8 cellular contexts compared by ENCODE assay signal in the genomic region with DNA sequence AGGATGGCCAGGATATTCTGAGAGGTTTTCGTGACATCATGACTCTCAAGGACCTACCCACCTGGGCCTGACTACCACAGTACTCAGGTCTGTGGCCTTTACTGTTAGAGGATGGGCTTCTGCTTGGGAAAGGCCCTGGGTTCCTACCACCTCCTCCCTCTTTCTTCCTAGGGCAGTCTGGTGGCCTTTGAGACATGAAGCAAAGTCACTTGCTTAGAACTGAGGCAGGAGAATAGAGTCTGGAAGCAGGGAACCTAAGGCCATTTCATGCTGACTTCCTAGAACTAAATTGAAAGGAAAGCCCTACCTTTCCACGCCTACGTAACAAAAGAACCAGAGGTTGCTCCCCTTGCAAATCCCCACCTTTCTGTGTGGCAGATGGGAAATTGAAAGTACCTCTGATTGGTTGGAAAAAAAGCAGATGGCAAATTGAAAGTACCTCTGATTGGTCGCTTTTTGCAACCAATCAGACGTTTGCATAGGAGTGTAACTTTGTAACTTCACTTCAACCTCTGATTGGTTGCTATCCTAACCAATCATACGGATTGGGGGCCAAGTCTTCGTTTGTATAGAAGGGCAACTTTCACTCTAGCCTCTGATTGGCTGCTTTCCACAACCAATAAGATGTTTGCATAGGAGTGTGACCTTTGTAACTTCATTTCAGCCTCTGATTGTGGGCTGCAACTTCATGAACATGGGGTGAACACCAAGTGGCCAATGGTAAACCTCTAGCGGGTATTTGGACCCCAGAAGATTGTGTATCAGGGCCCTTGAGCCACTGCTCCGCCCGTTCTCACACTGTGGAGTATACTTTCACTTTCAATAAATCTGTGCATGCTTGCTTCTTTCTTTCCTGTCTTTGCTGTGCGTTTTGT. TPM values are rescaled to one million over a fixed set of nuclear protein-coding genes. Genes with fewer than 3 reads are reported as not detected.
DNase-seq lines count a peak whose midpoint lies in the region; ATAC-seq, FAIRE-seq and TF ChIP-seq lines count a peak whose summit lies in the region.
"Had no signal": no experiment of that assay in that cellular context is flagged by ENCODE, and none has a peak within 500 bp of the region (broad histone marks: within the 10 kb centered on the region; RNA-seq: fewer than 3 reads in every experiment).

No MANE protein-coding gene starts in this region.

- peaks cover 5 to 6% of the 10 kb centered on the region in 2 donors for H3K4me1 Mint-ChIP-seq in natural killer cell treated with Interleukin-12 subunit alpha and Interleukin-12 subunit beta and Interleukin-15 and Interleukin-18, amount 100 ng/mL, for 72 hours (ENCODE audit: low read depth in 2 of 2)

- no peaks in the 10 kb centered on the region for H3K36me3 Mint-ChIP-seq in natural killer cell treated with Interleukin-12 subunit alpha and Interleukin-12 subunit beta and Interleukin-15 and Interleukin-18, amount 100 ng/mL, for 72 hours

- no peaks in the 10 kb centered on the region for H3K79me2 ChIP-seq in K562 (ENCODE audit: control insufficient read depth, insufficient read depth, low read length)

- DNase-seq in GM12891 (ENCODE audit: insufficient read length, low spot score) = no peak
- peak; percentile 11 for DNase-seq in NCI-H226
- DNase-seq in K562 (ENCODE audit: extremely low read depth in 1 of 4, low spot score in 3 of 4) = peak in 2 of 4 experiments; percentile 38 to 40
- DNase-seq in natural killer cell treated with Interleukin-12 subunit alpha and Interleukin-12 subunit beta and Interleukin-15 and Interleukin-18, amount 100 ng/mL, for 72 hours (ENCODE audit: low spot score) = no peak
- DNase-seq in activated effector memory CD4-positive, alpha-beta T cell treated with anti-CD3 and anti-CD28 coated beads, Interleukin-2, amount 50 U/mL, for 16 hours = no peak
- DNase-seq in activated effector memory CD4-positive, alpha-beta T cell treated with Interleukin-2 at 50 U/mL for 16 hours = no peak
- DNase-seq in activated CD8-positive, alpha-beta memory T cell treated with anti-CD3 and anti-CD28 coated beads for 24 hours = no peak
- DNase-seq: cortex of kidney had no signal

- TF ChIP-seq POLR2A in GM12891 (IDR thresholded peaks at IDR 0.05; ENCODE audit: low read depth, low read length) (no peak), K562 (conservative IDR thresholded peaks at IDR 0.05) (no peak)

- CTCF ChIA-PET in K562 (lab: Yijun Ruan, JAX; ENCODE audit: low intra/inter-chr PET ratio) = no interaction called here

- peaks cover 0 to 8% of the 10 kb centered on the region in 2 experiments; a peak in 2 of 5 replicates for H3K4me1 ChIP-seq in K562 (replicated peaks in 1 of 2; ENCODE audit: control insufficient read depth in 2 of 2, insufficient read depth in 2 of 2, low read length in 2 of 2)

- WGBS in K562 (ENCODE audit: insufficient coverage, low coverage, missing lambda C conversion rate) = 50% methylated on average over 10 of the region's 11 CpGs

- H3K27me3 Mint-ChIP-seq in natural killer cell treated with Interleukin-12 subunit alpha and Interleukin-12 subunit beta and Interleukin-15 and Interleukin-18, amount 100 ng/mL, for 72 hours = peaks cover 0 to 4% of the 10 kb centered on the region in 2 donors

- H3K4me3 Mint-ChIP-seq in natural killer cell treated with Interleukin-12 subunit alpha and Interleukin-12 subunit beta and Interleukin-15 and Interleukin-18, amount 100 ng/mL, for 72 hours = peak overlapping the region; percentile 27

- no peak overlapping the region for H3K27ac Mint-ChIP-seq in natural killer cell treated with Interleukin-12 subunit alpha and Interleukin-12 subunit beta and Interleukin-15 and Interleukin-18, amount 100 ng/mL, for 72 hours

- POLR2A ChIA-PET in K562 (lab: Yijun Ruan, JAX) = no interaction called here

- in situ Hi-C loops in K562 (cut with MboI) = no loop called here

- TF ChIP-seq RAD21 in K562 (CRISPR knock-in tag; conservative IDR thresholded peaks at IDR 0.05 in 1 of 2, IDR thresholded peaks at IDR 0.05 in 1 of 2) = no peak

- no peaks in the 10 kb centered on the region for H3K36me3 ChIP-seq in K562 (ENCODE audit: control insufficient read depth, insufficient read depth, low read length)

- FAIRE-seq in GM12891 (lab: Jason Lieb, UNC) (peak; percentile 62), K562 (lab: Jason Lieb, UNC) (no peak)

- BruUV-seq in K562 (replicated peaks; lab: Mats Ljungman, UMichigan) = no TSS peak

- peak; percentile 76 for ATAC-seq in K562
- ATAC-seq in natural killer cell treated with Interleukin-12 subunit alpha and Interleukin-12 subunit beta and Interleukin-15 and Interleukin-18, amount 100 ng/mL, for 72 hours = peak in 1 of 2 donors; percentile 11

- H3K27me3 ChIP-seq in K562 (ENCODE audit: control insufficient read depth in 2 of 2, insufficient read depth in 2 of 2, low read length in 2 of 2) = no peaks in the 10 kb centered on the region

- no peak for TF ChIP-seq CTCF in K562 (IDR thresholded peaks at IDR 0.05 in 2 of 3, conservative IDR thresholded peaks at IDR 0.05 in 1 of 3; ENCODE audit: insufficient read depth in 2 of 3, low read depth in 1 of 3, low read length in 3 of 3)

- no peak for TF ChIP-seq EP300 in K562 (IDR thresholded peaks at IDR 0.05; ENCODE audit: low read length)

- H3K9ac ChIP-seq in K562 (ENCODE audit: insufficient read depth in 1 of 2, low read depth in 2 of 2, low read length in 2 of 2) = no peak overlapping the region

- no peaks in the 10 kb centered on the region for H4K20me1 ChIP-seq in K562 (replicated peaks; ENCODE audit: control insufficient read depth, insufficient read depth, low read length)

- no peaks in the 10 kb centered on the region for H3K9me1 ChIP-seq in K562 (ENCODE audit: control insufficient read depth, insufficient read depth, low read length)

- no peak overlapping the region for H3K4me3 ChIP-seq in K562

- intact Hi-C loops in K562 (cut with micrococcal nuclease) = no loop called here

- H3K27ac ChIP-seq in K562 (ENCODE audit: extremely low read depth, low read depth, low read length) = no peak overlapping the region

- H3K4me2 ChIP-seq in K562 (ENCODE audit: insufficient read depth, low read length) = peak overlapping the region; percentile 38; the same call in 1 of the 2 replicates

- no peaks in the 10 kb centered on the region for H3K9me3 Mint-ChIP-seq in natural killer cell treated with Interleukin-12 subunit alpha and Interleukin-12 subunit beta and Interleukin-15 and Interleukin-18, amount 100 ng/mL, for 72 hours

- peak overlapping the region; percentile 59 for H2AFZ ChIP-seq in K562 (ENCODE audit: low read depth, low read length)

- H3K9me3 ChIP-seq in K562 (replicated peaks; ENCODE audit: control insufficient read depth, insufficient read depth, low read depth, low read length) = no peaks in the 10 kb centered on the region

RNA-seq across cellular contexts. Expression of a gene that starts 9.9 kb away (rescaled TPM):
- polyA plus RNA-seq in GM12891 (2012; ENCODE audit: low read depth, missing spikeins) = not detected
- total RNA-seq in K562 (2011; cell fraction: chromatin; rRNA removed; ENCODE audit: low replicate concordance) = not detected in 2 replicates
- total RNA-seq in K562 (2011; cell fraction: nucleolus; rRNA removed) = not detected in 2 replicates
- 1.6 TPM in 1 of 2 replicates, not detected in the other for total RNA-seq in K562 (2011; cell fraction: nucleoplasm; rRNA removed)
- total RNA-seq in K562 (2014; rRNA removed) (not detected in 2 replicates), K562 (2014; rRNA removed; fragmentation: Illumina TruSeq; extraction: Trizol) (0.48 TPM in 1 of 2 replicates, not detected in the other), K562 (2015; rRNA removed; fragmentation: Illumina TruSeq; extraction: Trizol) (not detected in 2 replicates), K562 (2021) (not detected in 2 replicates)
- polyA plus RNA-seq in K562 (2011; rRNA removed) (not detected in 2 replicates), K562 (2014; fragmentation: Illumina TruSeq; extraction: Trizol) (not detected in 2 replicates), K562 (2014; fragmentation: Nextera tagmentation; extraction: Ambion mirVana) (not detected), K562 (2014; rRNA removed) (not detected in 2 replicates)
- not detected in 2 replicates for polyA plus RNA-seq in K562 (2011; cell fraction: cytosol; rRNA removed)
- not detected in 2 replicates for polyA plus RNA-seq in K562 (2011; cell fraction: nucleus; rRNA removed)
- polyA plus RNA-seq in K562 (2012) = not detected in 2 replicates
- not detected in 2 replicates for polyA minus RNA-seq in K562 (2011; rRNA and poly(A)+ RNA removed)
- polyA minus RNA-seq in K562 (2011; cell fraction: cytosol; rRNA and poly(A)+ RNA removed) = not detected in 2 replicates
- polyA minus RNA-seq in K562 (2011; cell fraction: nucleus; rRNA and poly(A)+ RNA removed) = not detected in 2 replicates
- not detected for total RNA-seq in natural killer cell treated with Interleukin-12 subunit alpha and Interleukin-12 subunit beta and Interleukin-15 and Interleukin-18, amount 100 ng/mL, for 72 hours

RNA-seq across cellular contexts. Expression of a gene that starts 14.2 kb away (rescaled TPM):
- polyA plus RNA-seq in GM12891 (2012; ENCODE audit: low read depth, missing spikeins) = 271 TPM
- 25.7 and 39.2 TPM in 2 replicates for total RNA-seq in K562 (2011; cell fraction: chromatin; rRNA removed; ENCODE audit: low replicate concordance)
- total RNA-seq in K562 (2011; cell fraction: nucleolus; rRNA removed) = 32.1 and 33.7 TPM in 2 replicates
- total RNA-seq in K562 (2011; cell fraction: nucleoplasm; rRNA removed) = 56.5 and 62.8 TPM in 2 replicates
- total RNA-seq in K562 (2014; rRNA removed) (160 and 218 TPM in 2 replicates), K562 (2014; rRNA removed; fragmentation: Illumina TruSeq; extraction: Trizol) (402 and 409 TPM in 2 replicates), K562 (2015; rRNA removed; fragmentation: Illumina TruSeq; extraction: Trizol) (378 and 383 TPM in 2 replicates), K562 (2021) (169 and 177 TPM in 2 replicates)
- polyA plus RNA-seq in K562 (2011; rRNA removed) (336 and 418 TPM in 2 replicates), K562 (2014; fragmentation: Illumina TruSeq; extraction: Trizol) (162 and 191 TPM in 2 replicates), K562 (2014; fragmentation: Nextera tagmentation; extraction: Ambion mirVana) (1,000 to 10,000 TPM; 1,140 to 1,285 TPM), K562 (2014; rRNA removed) (308 and 430 TPM in 2 replicates)
- 39.5 and 169 TPM in 2 replicates for polyA plus RNA-seq in K562 (2011; cell fraction: cytosol; rRNA removed)
- 44.8 and 122 TPM in 2 replicates for polyA plus RNA-seq in K562 (2011; cell fraction: nucleus; rRNA removed)
- polyA plus RNA-seq in K562 (2012) = 155 and 439 TPM in 2 replicates
- 149 and 153 TPM in 2 replicates for polyA minus RNA-seq in K562 (2011; rRNA and poly(A)+ RNA removed)
- polyA minus RNA-seq in K562 (2011; cell fraction: cytosol; rRNA and poly(A)+ RNA removed) = 54.1 and 64.7 TPM in 2 replicates
- 8.3 and 22.9 TPM in 2 replicates for polyA minus RNA-seq in K562 (2011; cell fraction: nucleus; rRNA and poly(A)+ RNA removed)
- total RNA-seq in natural killer cell treated with Interleukin-12 subunit alpha and Interleukin-12 subunit beta and Interleukin-15 and Interleukin-18, amount 100 ng/mL, for 72 hours = 10 to 100 TPM; 65.0 to 86.0 TPM

RNA-seq across cellular contexts. Expression of a gene that starts 14.3 kb away (rescaled TPM):
- 27.0 TPM for polyA plus RNA-seq in GM12891 (2012; ENCODE audit: low read depth, missing spikeins)
- 11.5 and 17.2 TPM in 2 replicates for total RNA-seq in K562 (2011; cell fraction: chromatin; rRNA removed; ENCODE audit: low replicate concordance)
- total RNA-seq in K562 (2011; cell fraction: nucleolus; rRNA removed) = 15.0 and 17.9 TPM in 2 replicates
- total RNA-seq in K562 (2011; cell fraction: nucleoplasm; rRNA removed) = 14.0 and 14.8 TPM in 2 replicates
- total RNA-seq in K562 (2014; rRNA removed) (31.2 and 31.9 TPM in 2 replicates), K562 (2014; rRNA removed; fragmentation: Illumina TruSeq; extraction: Trizol) (17.9 and 22.4 TPM in 2 replicates), K562 (2015; rRNA removed; fragmentation: Illumina TruSeq; extraction: Trizol) (26.4 and 28.1 TPM in 2 replicates), K562 (2021) (26.3 and 28.5 TPM in 2 replicates)
- polyA plus RNA-seq in K562 (2011; rRNA removed) (21.2 and 25.6 TPM in 2 replicates), K562 (2014; fragmentation: Illumina TruSeq; extraction: Trizol) (27.8 and 32.8 TPM in 2 replicates), K562 (2014; fragmentation: Nextera tagmentation; extraction: Ambion mirVana) (10 to 100 TPM; 23.9 to 29.4 TPM), K562 (2014; rRNA removed) (38.4 and 39.5 TPM in 2 replicates)
- 21.0 and 23.4 TPM in 2 replicates for polyA plus RNA-seq in K562 (2011; cell fraction: cytosol; rRNA removed)
- polyA plus RNA-seq in K562 (2011; cell fraction: nucleus; rRNA removed) = 22.4 and 31.4 TPM in 2 replicates
- polyA plus RNA-seq in K562 (2012) = 27.0 and 41.1 TPM in 2 replicates
- polyA minus RNA-seq in K562 (2011; rRNA and poly(A)+ RNA removed) = 11.4 and 14.6 TPM in 2 replicates
- polyA minus RNA-seq in K562 (2011; cell fraction: cytosol; rRNA and poly(A)+ RNA removed) = 9.5 and 11.5 TPM in 2 replicates
- 3.6 and 10.3 TPM in 2 replicates for polyA minus RNA-seq in K562 (2011; cell fraction: nucleus; rRNA and poly(A)+ RNA removed)
- total RNA-seq in natural killer cell treated with Interleukin-12 subunit alpha and Interleukin-12 subunit beta and Interleukin-15 and Interleukin-18, amount 100 ng/mL, for 72 hours = 10 to 100 TPM; 21.6 to 32.3 TPM

RNA-seq across cellular contexts. Expression of a gene that starts 33.0 kb away (rescaled TPM):
- polyA plus RNA-seq in GM12891 (2012; ENCODE audit: low read depth, missing spikeins) = 19.3 TPM
- 5.5 and 22.5 TPM in 2 replicates for total RNA-seq in K562 (2011; cell fraction: chromatin; rRNA removed; ENCODE audit: low replicate concordance)
- 4.9 and 5.3 TPM in 2 replicates for total RNA-seq in K562 (2011; cell fraction: nucleolus; rRNA removed)
- total RNA-seq in K562 (2011; cell fraction: nucleoplasm; rRNA removed) = 7.7 and 8.8 TPM in 2 replicates
- 17.5 and 17.6 TPM in 2 replicates for total RNA-seq in K562 (2014; rRNA removed)
- 32.3 and 38.1 TPM in 2 replicates for total RNA-seq in K562 (2014; rRNA removed; fragmentation: Illumina TruSeq; extraction: Trizol)
- total RNA-seq in K562 (2015; rRNA removed; fragmentation: Illumina TruSeq; extraction: Trizol) = 28.3 and 32.3 TPM in 2 replicates
- 17.9 and 19.7 TPM in 2 replicates for total RNA-seq in K562 (2021)
- 23.1 and 31.8 TPM in 2 replicates for polyA plus RNA-seq in K562 (2011; rRNA removed)
- 3.5 and 7.9 TPM in 2 replicates for polyA plus RNA-seq in K562 (2011; cell fraction: cytosol; rRNA removed)
- polyA plus RNA-seq in K562 (2011; cell fraction: nucleus; rRNA removed) = 8.2 and 13.0 TPM in 2 replicates
- polyA plus RNA-seq in K562 (2012) = 25.6 and 37.7 TPM in 2 replicates
- 44.0 and 57.0 TPM in 2 replicates for polyA plus RNA-seq in K562 (2014; fragmentation: Illumina TruSeq; extraction: Trizol)
- 10 to 100 TPM; 24.1 to 37.5 TPM for polyA plus RNA-seq in K562 (2014; fragmentation: Nextera tagmentation; extraction: Ambion mirVana)
- polyA plus RNA-seq in K562 (2014; rRNA removed) = 37.9 and 40.8 TPM in 2 replicates
- 18.5 and 21.4 TPM in 2 replicates for polyA minus RNA-seq in K562 (2011; rRNA and poly(A)+ RNA removed)
- 6.7 and 6.8 TPM in 2 replicates for polyA minus RNA-seq in K562 (2011; cell fraction: cytosol; rRNA and poly(A)+ RNA removed)
- polyA minus RNA-seq in K562 (2011; cell fraction: nucleus; rRNA and poly(A)+ RNA removed) = 4.4 and 8.8 TPM in 2 replicates
- 10 to 100 TPM; 14.6 to 15.3 TPM for total RNA-seq in natural killer cell treated with Interleukin-12 subunit alpha and Interleukin-12 subunit beta and Interleukin-15 and Interleukin-18, amount 100 ng/mL, for 72 hours

RNA-seq across cellular contexts. Expression of a gene that starts 57.8 kb away (rescaled TPM):
- polyA plus RNA-seq in GM12891 (2012; ENCODE audit: low read depth, missing spikeins) = 4.6 TPM
- total RNA-seq in K562 (2011; cell fraction: chromatin; rRNA removed; ENCODE audit: low replicate concordance) = 5.0 and 13.7 TPM in 2 replicates
- 3.0 and 3.2 TPM in 2 replicates for total RNA-seq in K562 (2011; cell fraction: nucleolus; rRNA removed)
- 5.2 and 14.0 TPM in 2 replicates for total RNA-seq in K562 (2011; cell fraction: nucleoplasm; rRNA removed)
- total RNA-seq in K562 (2014; rRNA removed) (7.1 and 8.1 TPM in 2 replicates), K562 (2014; rRNA removed; fragmentation: Illumina TruSeq; extraction: Trizol) (8.2 and 10.6 TPM in 2 replicates), K562 (2015; rRNA removed; fragmentation: Illumina TruSeq; extraction: Trizol) (6.3 and 7.0 TPM in 2 replicates), K562 (2021) (8.2 and 8.8 TPM in 2 replicates)
- polyA plus RNA-seq in K562 (2011; rRNA removed) (5.6 and 6.3 TPM in 2 replicates), K562 (2014; fragmentation: Illumina TruSeq; extraction: Trizol) (5.8 and 6.7 TPM in 2 replicates), K562 (2014; fragmentation: Nextera tagmentation; extraction: Ambion mirVana) (1 to 10 TPM; 3.1 to 3.4 TPM), K562 (2014; rRNA removed) (6.4 and 8.3 TPM in 2 replicates)
- polyA plus RNA-seq in K562 (2011; cell fraction: cytosol; rRNA removed) = 3.6 and 4.1 TPM in 2 replicates
- 2.1 and 2.2 TPM in 2 replicates for polyA plus RNA-seq in K562 (2011; cell fraction: nucleus; rRNA removed)
- polyA plus RNA-seq in K562 (2012) = 5.4 and 9.4 TPM in 2 replicates
- polyA minus RNA-seq in K562 (2011; rRNA and poly(A)+ RNA removed) = 4.8 and 6.5 TPM in 2 replicates
- polyA minus RNA-seq in K562 (2011; cell fraction: cytosol; rRNA and poly(A)+ RNA removed) = 2.9 and 3.5 TPM in 2 replicates
- 2.3 and 4.4 TPM in 2 replicates for polyA minus RNA-seq in K562 (2011; cell fraction: nucleus; rRNA and poly(A)+ RNA removed)
- total RNA-seq in natural killer cell treated with Interleukin-12 subunit alpha and Interleukin-12 subunit beta and Interleukin-15 and Interleukin-18, amount 100 ng/mL, for 72 hours = 1 to 10 TPM; 7.3 to 8.7 TPM
